ENCODE assay signal across 12 cellular contexts in the genomic region with DNA sequence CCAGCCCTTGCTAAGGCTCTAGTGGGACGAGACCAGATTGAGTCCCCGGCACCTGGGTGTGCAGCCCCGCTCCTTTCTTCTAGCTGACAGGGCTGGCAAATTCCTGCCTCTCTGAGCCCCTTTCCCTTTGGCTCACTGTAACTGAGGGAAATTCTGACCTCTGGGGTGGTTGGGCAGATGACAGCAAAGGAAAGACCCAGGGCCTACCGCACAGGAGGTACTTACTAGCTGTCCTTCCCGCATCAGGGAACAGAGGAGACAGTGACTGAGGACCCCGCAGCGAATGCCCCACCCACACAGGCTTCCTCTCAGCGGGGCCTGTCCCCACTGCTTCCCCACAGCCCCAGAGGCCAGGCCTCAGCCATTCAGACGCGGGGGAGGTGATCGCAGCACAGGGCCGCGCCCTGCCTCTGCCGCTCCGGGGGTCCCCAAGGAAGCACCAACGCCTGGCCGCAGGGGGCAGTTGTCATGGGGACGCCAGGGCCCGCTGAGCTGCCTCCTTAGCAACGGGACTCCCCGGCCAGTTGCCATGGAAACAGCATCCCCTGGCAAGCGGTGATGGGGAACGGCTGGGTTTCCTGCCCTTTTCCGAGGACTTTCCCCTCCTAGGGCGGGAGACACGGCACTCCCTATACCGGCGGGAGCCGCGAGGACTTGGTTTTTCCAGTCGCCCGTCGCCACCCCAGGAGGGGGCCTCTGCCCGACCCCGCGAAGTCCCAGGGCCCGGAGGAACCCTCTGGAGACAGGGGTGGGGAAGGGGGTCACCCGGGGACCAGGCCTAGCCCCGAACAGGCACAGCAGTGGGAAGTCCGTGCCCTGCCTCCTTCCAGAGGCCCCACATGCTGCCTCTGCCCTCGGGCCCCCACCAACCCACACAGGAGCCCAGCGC. TPM values are rescaled to one million over a fixed set of nuclear protein-coding genes. Genes with fewer than 3 reads are reported as not detected.
DNase-seq lines count a peak whose midpoint lies in the region; ATAC-seq lines count a peak whose summit lies in the region.
"Had no signal": no experiment of that assay in that cellular context is flagged by ENCODE, and none has a peak within 500 bp of the region (broad histone marks: within the 10 kb centered on the region; RNA-seq: fewer than 3 reads in every experiment).

No MANE protein-coding gene starts in this region.

- no peak for DNase-seq in activated CD8-positive, alpha-beta memory T cell treated with anti-CD3 and anti-CD28 coated beads, Interleukin-2, amount 10 ng/mL, durations not matched to agents 7 days and 5 days
- DNase-seq in activated CD8-positive, alpha-beta memory T cell treated with anti-CD3 and anti-CD28 coated beads for 24 hours = no peak
- DNase-seq in NCI-H748 (lab: John Stamatoyannopoulos, UW; ENCODE audit: unreplicated experiment) = peak; percentile 72
- DNase-seq in iPS DF 19.7 (ENCODE audit: low read depth, low spot score) = peak; percentile 17
- DNase-seq in stimulated activated naive CD8-positive, alpha-beta T cell treated with anti-CD3 and anti-CD28 coated beads, Interleukin-15, Interleukin-2, amounts not matched to agents 100 U/mL and 50 U/mL, for 24 hours = peak; percentile 58
- DNase-seq in effector memory CD8-positive, alpha-beta T cell = no peak
- no peak for DNase-seq in SIG-M5 treated with dmso at 0.1 percent for 504 hours (lab: John Stamatoyannopoulos, UW; ENCODE audit: unreplicated experiment)
- no peak for DNase-seq in activated T-cell treated with anti-CD3 and anti-CD28 coated beads for 4 hours
- DNase-seq: SJCRH30 had no signal

- no peaks in the 10 kb centered on the region for H3K9me3 Mint-ChIP-seq in activated CD8-positive, alpha-beta memory T cell treated with anti-CD3 and anti-CD28 coated beads, Interleukin-2, amount 10 ng/mL, durations not matched to agents 7 days and 5 days (ENCODE audit: low read depth)
- no peaks in the 10 kb centered on the region for H3K9me3 Mint-ChIP-seq in effector memory CD8-positive, alpha-beta T cell
- H3K9me3 Mint-ChIP-seq: activated T-helper 17 cell treated with anti-CD3 and anti-CD28 coated beads, Interleukin-2, amount 50 U/mL, for 72 hours had no signal

- peaks cover 40% of the 10 kb centered on the region for H3K27me3 Mint-ChIP-seq in activated CD8-positive, alpha-beta memory T cell treated with anti-CD3 and anti-CD28 coated beads, Interleukin-2, amount 10 ng/mL, durations not matched to agents 7 days and 5 days
- peaks cover 34 to 44% of the 10 kb centered on the region in 2 donors for H3K27me3 Mint-ChIP-seq in effector memory CD8-positive, alpha-beta T cell

- ATAC-seq in activated CD8-positive, alpha-beta memory T cell treated with anti-CD3 and anti-CD28 coated beads, Interleukin-2, amount 10 ng/mL, durations not matched to agents 7 days and 5 days = peak; percentile 45
- ATAC-seq in stimulated activated naive CD8-positive, alpha-beta T cell treated with anti-CD3 and anti-CD28 coated beads, Interleukin-15, Interleukin-2, amounts not matched to agents 100 U/mL and 50 U/mL, for 24 hours = peak; percentile 80
- ATAC-seq in effector memory CD8-positive, alpha-beta T cell (replicated peaks) = no peak
- ATAC-seq: activated T-helper 17 cell treated with anti-CD3 and anti-CD28 coated beads, Interleukin-2, amount 50 U/mL, for 72 hours had no signal

- H3K4me3 Mint-ChIP-seq in activated CD8-positive, alpha-beta memory T cell treated with anti-CD3 and anti-CD28 coated beads, Interleukin-2, amount 10 ng/mL, durations not matched to agents 7 days and 5 days = no peak overlapping the region
- no peak overlapping the region for H3K4me3 Mint-ChIP-seq in effector memory CD8-positive, alpha-beta T cell
- H3K4me3 Mint-ChIP-seq: activated T-helper 17 cell treated with anti-CD3 and anti-CD28 coated beads, Interleukin-2, amount 50 U/mL, for 72 hours had no signal

- no peaks in the 10 kb centered on the region for H3K36me3 Mint-ChIP-seq in activated CD8-positive, alpha-beta memory T cell treated with anti-CD3 and anti-CD28 coated beads, Interleukin-2, amount 10 ng/mL, durations not matched to agents 7 days and 5 days
- no peaks in the 10 kb centered on the region for H3K36me3 Mint-ChIP-seq in effector memory CD8-positive, alpha-beta T cell (ENCODE audit: insufficient read depth)

- CTCF ChIA-PET in activated CD8-positive, alpha-beta memory T cell treated with anti-CD3 and anti-CD28 coated beads, Interleukin-2, amount 10 ng/mL, durations not matched to agents 7 days and 5 days (lab: Charles Lee) = interaction anchor here (0.7 kb wide), 1 partner anchor 55 kb away, joined by 3 read pairs; no protein-coding TSS in a partner anchor

- no peak overlapping the region for H3K27ac Mint-ChIP-seq in activated CD8-positive, alpha-beta memory T cell treated with anti-CD3 and anti-CD28 coated beads, Interleukin-2, amount 10 ng/mL, durations not matched to agents 7 days and 5 days
- H3K27ac Mint-ChIP-seq in effector memory CD8-positive, alpha-beta T cell = no peak overlapping the region

- H3K4me1 Mint-ChIP-seq in activated CD8-positive, alpha-beta memory T cell treated with anti-CD3 and anti-CD28 coated beads, Interleukin-2, amount 10 ng/mL, durations not matched to agents 7 days and 5 days = no peaks in the 10 kb centered on the region
- peaks cover 0 to 4% of the 10 kb centered on the region in 2 donors for H3K4me1 Mint-ChIP-seq in effector memory CD8-positive, alpha-beta T cell (ENCODE audit: low read depth in 2 of 2)
- H3K4me1 Mint-ChIP-seq: activated T-helper 17 cell treated with anti-CD3 and anti-CD28 coated beads, Interleukin-2, amount 50 U/mL, for 72 hours had no signal

RNA-seq across cellular contexts. Expression of a gene that starts 50.1 kb away (rescaled TPM):
- not detected for total RNA-seq in activated CD8-positive, alpha-beta memory T cell treated with anti-CD3 and anti-CD28 coated beads, Interleukin-2, amount 10 ng/mL, durations not matched to agents 7 days and 5 days
- total RNA-seq: activated T-helper 17 cell treated with anti-CD3 and anti-CD28 coated beads, Interleukin-2, amount 50 U/mL, for 72 hours; lung microvascular endothelial cell; SJCRH30; urinary bladder had no signal

Comparison
In these comparisons a context has a peak if more than half of its experiments do, and no peak if none do; other contexts are left out.
1. DNase-seq: peak in NCI-H748 (single experiment), iPS DF 19.7 (single experiment) and stimulated activated naive CD8-positive, alpha-beta T cell treated with anti-CD3 and anti-CD28 coated beads, Interleukin-15, Interleukin-2, amounts not matched to agents 100 U/mL and 50 U/mL, for 24 hours (single experiment); none in activated CD8-positive, alpha-beta memory T cell treated with anti-CD3 and anti-CD28 coated beads, Interleukin-2, amount 10 ng/mL, durations not matched to agents 7 days and 5 days (single experiment), activated CD8-positive, alpha-beta memory T cell treated with anti-CD3 and anti-CD28 coated beads for 24 hours (single experiment), effector memory CD8-positive, alpha-beta T cell (0 of 3), SIG-M5 treated with dmso at 0.1 percent for 504 hours (single experiment) and activated T-cell treated with anti-CD3 and anti-CD28 coated beads for 4 hours (single experiment).